Comparison of ENCODE assay signal across 1 cellular context in the genomic region with DNA sequence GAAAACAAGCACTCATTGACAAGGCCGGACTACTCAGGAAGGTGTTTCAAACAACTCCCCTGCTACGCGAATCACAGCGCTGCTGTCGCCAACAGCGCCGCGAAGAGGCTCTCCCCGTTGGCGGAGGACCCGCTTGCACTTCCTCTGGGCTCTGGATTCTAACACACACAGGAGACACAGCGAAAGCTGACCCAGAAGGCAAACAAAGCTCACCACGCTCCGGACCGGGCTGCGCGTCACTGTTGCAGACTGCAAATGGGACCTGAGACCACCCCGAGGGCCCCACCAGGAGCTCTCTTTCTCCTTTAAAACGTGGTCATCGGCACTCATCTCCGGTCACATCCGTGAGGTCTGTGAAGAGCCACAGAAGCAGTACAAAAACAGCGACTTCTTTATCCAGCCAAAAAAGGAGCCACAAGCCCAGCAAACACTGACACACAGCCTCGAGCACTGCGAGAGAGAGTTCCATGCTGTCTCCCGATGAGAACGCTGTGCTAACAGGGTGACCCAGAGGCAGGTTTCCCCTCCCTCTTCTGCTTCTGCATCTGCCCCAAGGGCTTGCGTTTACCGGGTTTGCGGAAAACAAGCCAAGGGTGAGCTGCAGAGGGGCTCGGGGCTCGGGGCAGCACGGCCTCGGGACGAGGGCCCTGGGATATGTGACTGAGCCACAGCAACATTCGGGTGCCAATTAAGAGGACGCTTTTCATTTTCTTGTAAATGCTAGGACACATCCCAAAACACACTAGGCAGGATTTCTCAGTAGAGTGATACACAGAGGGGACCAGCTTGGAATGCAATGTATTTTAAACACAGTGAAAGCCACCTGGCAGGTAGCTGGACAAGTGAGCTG.
TF ChIP-seq lines count a peak whose summit lies in the region.

No MANE protein-coding gene starts in this region.

TF ChIP-seq in IMR-90, 13 proteins besides CTCF, POLR2A, EP300 and RAD21 (continued from another document):
- TF ChIP-seq, protein P1, sequence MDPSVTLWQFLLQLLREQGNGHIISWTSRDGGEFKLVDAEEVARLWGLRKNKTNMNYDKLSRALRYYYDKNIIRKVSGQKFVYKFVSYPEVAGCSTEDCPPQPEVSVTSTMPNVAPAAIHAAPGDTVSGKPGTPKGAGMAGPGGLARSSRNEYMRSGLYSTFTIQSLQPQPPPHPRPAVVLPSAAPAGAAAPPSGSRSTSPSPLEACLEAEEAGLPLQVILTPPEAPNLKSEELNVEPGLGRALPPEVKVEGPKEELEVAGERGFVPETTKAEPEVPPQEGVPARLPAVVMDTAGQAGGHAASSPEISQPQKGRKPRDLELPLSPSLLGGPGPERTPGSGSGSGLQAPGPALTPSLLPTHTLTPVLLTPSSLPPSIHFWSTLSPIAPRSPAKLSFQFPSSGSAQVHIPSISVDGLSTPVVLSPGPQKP (IDR thresholded peaks at IDR 0.05; ENCODE audit: borderline replicate concordance, low read depth, low read length): no peak
- TF ChIP-seq MAZ (IDR thresholded peaks at IDR 0.05; ENCODE audit: borderline replicate concordance, low read depth, low read length) (no peak), RFX5 (IDR thresholded peaks at IDR 0.05; ENCODE audit: low read depth, low read length) (no peak), FOS (IDR thresholded peaks at IDR 0.05; ENCODE audit: low read depth, low read length) (no peak), CEBPB (IDR thresholded peaks at IDR 0.05; ENCODE audit: low read depth, low read length) (no peak), BHLHE40 (IDR thresholded peaks at IDR 0.05; ENCODE audit: low read depth, low read length) (no peak)
- TF ChIP-seq, protein P2, sequence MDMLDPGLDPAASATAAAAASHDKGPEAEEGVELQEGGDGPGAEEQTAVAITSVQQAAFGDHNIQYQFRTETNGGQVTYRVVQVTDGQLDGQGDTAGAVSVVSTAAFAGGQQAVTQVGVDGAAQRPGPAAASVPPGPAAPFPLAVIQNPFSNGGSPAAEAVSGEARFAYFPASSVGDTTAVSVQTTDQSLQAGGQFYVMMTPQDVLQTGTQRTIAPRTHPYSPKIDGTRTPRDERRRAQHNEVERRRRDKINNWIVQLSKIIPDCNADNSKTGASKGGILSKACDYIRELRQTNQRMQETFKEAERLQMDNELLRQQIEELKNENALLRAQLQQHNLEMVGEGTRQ (IDR thresholded peaks at IDR 0.05; ENCODE audit: low read depth, low read length): no peak
